Comparison of ENCODE assay signal across 15 cellular contexts in genomic region chr4:102612195-102612594, GRCh38.
A peak's percentile ranks its signal among the peaks of the same experiment; 100 is the strongest.
DNase-seq lines count a peak whose midpoint lies in the region; ATAC-seq and TF ChIP-seq lines count a peak whose summit lies in the region.
"Had no signal": no experiment of that assay in that cellular context is flagged by ENCODE, and none has a peak within 500 bp of the region (broad histone marks: within the 10 kb centered on the region; RNA-seq: fewer than 3 reads in every experiment).

No MANE protein-coding gene starts in this region.

- peak overlapping the region; percentile 97 for H3K27ac Mint-ChIP-seq in activated T-cell treated with anti-CD3 and anti-CD28 coated beads, Interleukin-2, amount 50 U/mL, for 72 hours
- H3K27ac Mint-ChIP-seq in activated naive CD4-positive, alpha-beta T cell treated with anti-CD3 and anti-CD28 coated beads, Interleukin-2, amount 50 U/mL, for 72 hours, result peak overlapping the region; percentile 92 to 95
- H3K27ac Mint-ChIP-seq: HFFc6 had no signal

- DNase-seq in activated T-cell treated with anti-CD3 and anti-CD28 coated beads, Interleukin-2, amount 50 U/mL, for 72 hours, result no peak
- DNase-seq in activated T-cell treated with anti-CD3 and anti-CD28 coated beads, Interleukin-2, amount 50 U/mL, for 1 hour, result no peak
- no peak for DNase-seq in activated naive CD4-positive, alpha-beta T cell treated with anti-CD3 and anti-CD28 coated beads, Interleukin-2, amount 50 U/mL, for 72 hours (ENCODE audit: low spot score in 2 of 2)
- DNase-seq in left kidney (ENCODE audit: low read depth, low spot score) (peak; percentile 33), NCI-H2107 (lab: John Stamatoyannopoulos, UW) (no peak), osteoblast (ENCODE audit: insufficient read length, low spot score, missing footprints) (no peak)
- DNase-seq: activated CD8-positive, alpha-beta memory T cell treated with anti-CD3 and anti-CD28 coated beads for 24 hours; aorta; DMS153; HFFc6; NCI-H1105; trophoblast cell had no signal

- WGBS in urinary bladder, result 80% methylated on average over 2 of the region's 2 CpGs

- H3K9me3 Mint-ChIP-seq in activated T-cell treated with anti-CD3 and anti-CD28 coated beads, Interleukin-2, amount 50 U/mL, for 72 hours, result no peaks in the 10 kb centered on the region
- no peaks in the 10 kb centered on the region for H3K9me3 Mint-ChIP-seq in activated naive CD4-positive, alpha-beta T cell treated with anti-CD3 and anti-CD28 coated beads, Interleukin-2, amount 50 U/mL, for 72 hours
- H3K9me3 Mint-ChIP-seq: HFFc6 had no signal

- no peak overlapping the region for H3K4me2 ChIP-seq in osteoblast (ENCODE audit: insufficient read depth, low read length)

- H3K4me1 ChIP-seq in urinary bladder (ENCODE audit: insufficient read depth), result no peaks in the 10 kb centered on the region
- peaks cover 3% of the 10 kb centered on the region for H3K4me1 ChIP-seq in osteoblast (ENCODE audit: insufficient read depth, low read length)

- H3K27me3 ChIP-seq in osteoblast (ENCODE audit: insufficient read depth, low read length), result no peaks in the 10 kb centered on the region
- H3K27me3 ChIP-seq: neutrophil had no signal

- peak overlapping the region; percentile 62 to 70 for H3K4me3 Mint-ChIP-seq in activated T-cell treated with anti-CD3 and anti-CD28 coated beads, Interleukin-2, amount 50 U/mL, for 72 hours
- H3K4me3 Mint-ChIP-seq: HFFc6 had no signal

- TF ChIP-seq CTCF in osteoblast (IDR thresholded peaks at IDR 0.05; ENCODE audit: extremely low read depth, low read depth, low read length), result no peak

- peak overlapping the region; percentile 81 for H3K27ac ChIP-seq in urinary bladder (ENCODE audit: low read depth)
- no peak overlapping the region for H3K27ac ChIP-seq in osteoblast (ENCODE audit: low read depth, low read length)
- H3K27ac ChIP-seq: neutrophil had no signal

- H3K4me1 Mint-ChIP-seq in activated T-cell treated with anti-CD3 and anti-CD28 coated beads, Interleukin-2, amount 50 U/mL, for 72 hours (ENCODE audit: low read depth), result peaks cover 96% of the 10 kb centered on the region

- H3K79me2 ChIP-seq in osteoblast (ENCODE audit: insufficient read depth, low read length), result no peaks in the 10 kb centered on the region

- H3K4me3 ChIP-seq in urinary bladder (ENCODE audit: low read depth, low read length), result no peak overlapping the region
- H3K4me3 ChIP-seq in osteoblast (ENCODE audit: insufficient read depth, low read length), result no peak overlapping the region

- peaks cover 33 to 76% of the 10 kb centered on the region in 2 donors for H3K36me3 Mint-ChIP-seq in activated T-cell treated with anti-CD3 and anti-CD28 coated beads, Interleukin-2, amount 50 U/mL, for 72 hours (ENCODE audit: insufficient read depth in 2 of 2)
- peaks cover 54 to 88% of the 10 kb centered on the region in 2 donors for H3K36me3 Mint-ChIP-seq in activated naive CD4-positive, alpha-beta T cell treated with anti-CD3 and anti-CD28 coated beads, Interleukin-2, amount 50 U/mL, for 72 hours

- H4K20me1 ChIP-seq in osteoblast (ENCODE audit: insufficient read depth, low read length), result no peaks in the 10 kb centered on the region

- H2AFZ ChIP-seq in osteoblast (ENCODE audit: low read length), result no peak overlapping the region

- no peaks in the 10 kb centered on the region for H3K9me3 ChIP-seq in osteoblast (ENCODE audit: low read depth, low read length)
- H3K9me3 ChIP-seq: neutrophil had no signal

- H3K36me3 ChIP-seq in urinary bladder (ENCODE audit: insufficient read depth) (peaks cover 14% of the 10 kb centered on the region), osteoblast (ENCODE audit: insufficient read depth, low read length) (peaks cover 69% of the 10 kb centered on the region)

- H3K27me3 Mint-ChIP-seq in activated T-cell treated with anti-CD3 and anti-CD28 coated beads, Interleukin-2, amount 50 U/mL, for 72 hours (ENCODE audit: low read depth), result no peaks in the 10 kb centered on the region

- no peak for ATAC-seq in activated T-cell treated with anti-CD3 and anti-CD28 coated beads, Interleukin-2, amount 50 U/mL, for 72 hours (replicated peaks in 1 of 2)
- no peak for ATAC-seq in activated naive CD4-positive, alpha-beta T cell treated with anti-CD3 and anti-CD28 coated beads, Interleukin-2, amount 50 U/mL, for 72 hours
- ATAC-seq in HG03378 (IDR thresholded peaks at IDR 0.05; ENCODE audit: unreplicated experiment), result no peak
